Comparison of ENCODE assay signal across 8 cellular contexts in the genomic region with DNA sequence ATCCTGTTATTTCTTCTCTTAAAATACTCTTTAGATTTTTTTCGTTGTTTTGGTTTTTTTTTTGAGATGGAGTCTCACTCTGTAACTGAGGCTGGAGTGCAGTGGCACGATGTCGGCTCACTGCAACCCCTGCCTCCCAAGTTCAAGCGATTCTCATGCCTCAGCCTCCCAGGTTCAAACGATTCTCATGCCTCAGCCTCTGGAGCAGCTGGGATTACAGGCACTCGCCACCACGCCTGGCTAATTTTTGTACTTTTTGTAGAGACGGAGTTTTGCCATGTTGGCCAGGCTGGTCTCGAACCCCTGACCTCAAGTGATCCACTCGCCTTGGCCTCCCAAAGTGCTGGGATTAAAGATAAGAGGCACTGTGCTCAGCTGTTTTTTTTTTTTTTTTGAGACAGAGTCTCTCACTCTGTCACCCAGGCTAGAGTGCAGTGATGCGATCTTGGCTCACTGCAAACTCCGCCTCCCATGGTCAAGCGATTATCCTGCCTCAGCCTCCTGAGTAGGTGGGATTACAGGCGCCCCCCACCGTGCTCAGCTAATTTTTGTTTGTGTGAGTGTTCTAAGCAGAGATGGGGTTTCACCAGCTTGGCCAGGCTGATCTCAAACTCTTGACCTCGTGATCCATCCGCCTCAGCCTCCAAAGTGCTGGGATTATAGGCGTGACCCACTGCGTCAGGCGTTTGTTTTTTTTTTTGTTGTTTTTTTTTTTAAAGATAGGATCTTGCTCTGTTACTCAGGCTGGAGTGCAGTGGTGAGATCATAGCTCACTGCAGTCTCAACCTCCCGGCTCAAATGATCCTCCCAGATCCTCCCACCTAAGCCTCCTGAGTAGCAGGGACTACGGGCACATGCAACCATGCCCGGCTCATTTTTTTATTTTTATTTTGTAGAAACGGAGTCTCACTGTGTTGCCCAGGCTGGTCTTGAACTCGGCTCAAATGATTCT. TPM values are rescaled to one million over a fixed set of nuclear protein-coding genes. Genes with fewer than 3 reads are reported as not detected.
DNase-seq lines count a peak whose midpoint lies in the region; ATAC-seq and TF ChIP-seq lines count a peak whose summit lies in the region.
"Not testable (repeated sequence)": the region's sequence is repeated elsewhere in the genome, so short reads cannot be mapped to it uniquely, and the experiment has no call there.

No MANE protein-coding gene starts in this region.

- WGBS in mesodermal cell (ENCODE audit: insufficient coverage in 2 of 2), 2 experiments: 77 to 79% methylated on average over 19 to 20 of the region's 25 CpGs

- H3K36me3 Mint-ChIP-seq in CD8-positive, alpha-beta T cell: peaks cover 15% of the 10 kb centered on the region
- peaks cover 15% of the 10 kb centered on the region for H3K36me3 Mint-ChIP-seq in activated CD4-positive, alpha-beta T cell treated with anti-CD3 and anti-CD28 coated beads for 36 hours (ENCODE audit: low read depth)
- H3K36me3 Mint-ChIP-seq in activated naive CD8-positive, alpha-beta T cell treated with anti-CD3 and anti-CD28 coated beads for 36 hours: peaks cover 35% of the 10 kb centered on the region
- H3K36me3 Mint-ChIP-seq in stimulated activated memory B cell treated with anti-CD40 and anti-IgM and Interleukin-4, amounts not matched to agents 10 μg/mL and 1 μg/mL and 100 μg/mL, for 72 hours: peaks cover 31% of the 10 kb centered on the region

- H3K27ac ChIP-seq in CD8-positive, alpha-beta T cell (ENCODE audit: low read depth, low read length): not testable (repeated sequence)
- peak overlapping the region; percentile 28 for H3K27ac ChIP-seq in HUES48 (ENCODE audit: low read depth, low read length)
- 0 out of 2 replicates have a peak overlapping the region, but pooled peaks have one; percentile 10 for H3K27ac ChIP-seq in PC-9
- peak overlapping the region; percentile 8 for H3K27ac ChIP-seq in epithelial cell of prostate
- H3K27ac ChIP-seq in mesodermal cell (ENCODE audit: low read depth, low read length, severe bottlenecking): peak overlapping the region; percentile 37

- not testable (repeated sequence) for BruUV-seq in PC-9 (replicated peaks; lab: Mats Ljungman, UMichigan)

- TF ChIP-seq CTCF in CD8-positive, alpha-beta T cell (IDR thresholded peaks at IDR 0.05); PC-9 (conservative IDR thresholded peaks at IDR 0.05): not testable (repeated sequence)

- not testable (repeated sequence) for H3K4me3 ChIP-seq in CD8-positive, alpha-beta T cell (ENCODE audit: low read depth, low read length); HUES48 (ENCODE audit: low read depth, low read length); PC-9; mesodermal cell (ENCODE audit: extremely low read depth, insufficient read depth, low read length, poor library complexity, severe bottlenecking)

- not testable (repeated sequence) for H3K9me3 ChIP-seq in CD8-positive, alpha-beta T cell (ENCODE audit: low read length); HUES48 (ENCODE audit: control insufficient read depth, insufficient read depth, low read length); PC-9 (ENCODE audit: insufficient read depth, low read depth); mesodermal cell (ENCODE audit: control insufficient read depth, low read length)

- not testable (repeated sequence) for H3K4me2 ChIP-seq in PC-9

- CTCF ChIA-PET in CD8-positive, alpha-beta T cell (lab: Charles Lee): interaction anchor here (0.9 to 2.2 kb wide), 5 partner anchors 11 to 44 kb away, joined by 3 to 7 read pairs (median 3); no protein-coding TSS in a partner anchor
- CTCF ChIA-PET in PC-9 (lab: Charles Lee): interaction anchor here (0.6 to 1.3 kb wide), 2 partner anchors 9 to 54 kb away, joined by 3 to 4 read pairs; no protein-coding TSS in a partner anchor
- CTCF ChIA-PET in activated CD4-positive, alpha-beta T cell treated with anti-CD3 and anti-CD28 coated beads for 36 hours (lab: Charles Lee): interaction anchor here (0.6 to 2.1 kb wide), 9 partner anchors 12 to 167 kb away, joined by 3 to 10 read pairs (median 4); no protein-coding TSS in a partner anchor

- H3K27me3 Mint-ChIP-seq in CD8-positive, alpha-beta T cell (ENCODE audit: low read depth); activated CD4-positive, alpha-beta T cell treated with anti-CD3 and anti-CD28 coated beads for 36 hours; activated naive CD8-positive, alpha-beta T cell treated with anti-CD3 and anti-CD28 coated beads for 36 hours; stimulated activated memory B cell treated with anti-CD40 and anti-IgM and Interleukin-4, amounts not matched to agents 10 μg/mL and 1 μg/mL and 100 μg/mL, for 72 hours: not testable (repeated sequence)

- DNase-seq in CD8-positive, alpha-beta T cell; PC-9; activated CD4-positive, alpha-beta T cell treated with anti-CD3 and anti-CD28 coated beads for 36 hours; activated naive CD8-positive, alpha-beta T cell treated with anti-CD3 and anti-CD28 coated beads for 36 hours; epithelial cell of prostate (ENCODE audit: low read depth, low spot score): not testable (repeated sequence)

- H3K27me3 ChIP-seq in CD8-positive, alpha-beta T cell (ENCODE audit: insufficient read depth, low read length); HUES48 (ENCODE audit: control insufficient read depth, insufficient read depth, low read length); PC-9 (ENCODE audit: insufficient read depth, low read depth): not testable (repeated sequence)

- not testable (repeated sequence) for H3K9me3 Mint-ChIP-seq in CD8-positive, alpha-beta T cell; activated CD4-positive, alpha-beta T cell treated with anti-CD3 and anti-CD28 coated beads for 36 hours (ENCODE audit: low read depth); activated naive CD8-positive, alpha-beta T cell treated with anti-CD3 and anti-CD28 coated beads for 36 hours; stimulated activated memory B cell treated with anti-CD40 and anti-IgM and Interleukin-4, amounts not matched to agents 10 μg/mL and 1 μg/mL and 100 μg/mL, for 72 hours

- peaks cover 89% of the 10 kb centered on the region for H3K4me1 Mint-ChIP-seq in CD8-positive, alpha-beta T cell (ENCODE audit: low read depth)
- H3K4me1 Mint-ChIP-seq in activated CD4-positive, alpha-beta T cell treated with anti-CD3 and anti-CD28 coated beads for 36 hours: peaks cover 94% of the 10 kb centered on the region
- H3K4me1 Mint-ChIP-seq in activated naive CD8-positive, alpha-beta T cell treated with anti-CD3 and anti-CD28 coated beads for 36 hours: peaks cover 84% of the 10 kb centered on the region
- H3K4me1 Mint-ChIP-seq in stimulated activated memory B cell treated with anti-CD40 and anti-IgM and Interleukin-4, amounts not matched to agents 10 μg/mL and 1 μg/mL and 100 μg/mL, for 72 hours: peaks cover 92% of the 10 kb centered on the region

- H3F3A ChIP-seq in PC-9 (ENCODE audit: insufficient read depth, low read depth): peaks cover 28% of the 10 kb centered on the region

- not testable (repeated sequence) for H2AFZ ChIP-seq in PC-9

- H3K4me1 ChIP-seq in CD8-positive, alpha-beta T cell (ENCODE audit: insufficient read depth, low read length): peaks cover 91% of the 10 kb centered on the region
- H3K4me1 ChIP-seq in HUES48 (ENCODE audit: control insufficient read depth, insufficient read depth, low read length) (peaks cover 22% of the 10 kb centered on the region), PC-9 (replicated peaks; ENCODE audit: insufficient read depth) (peaks cover 34% of the 10 kb centered on the region)
- not testable (repeated sequence) for H3K4me1 ChIP-seq in mesodermal cell (ENCODE audit: control insufficient read depth, insufficient read depth, low read length, poor library complexity, severe bottlenecking)

- H3K27ac Mint-ChIP-seq in CD8-positive, alpha-beta T cell: peak overlapping the region; percentile 35
- H3K27ac Mint-ChIP-seq in activated CD4-positive, alpha-beta T cell treated with anti-CD3 and anti-CD28 coated beads for 36 hours: peak overlapping the region; percentile 78
- peak overlapping the region; percentile 54 for H3K27ac Mint-ChIP-seq in activated naive CD8-positive, alpha-beta T cell treated with anti-CD3 and anti-CD28 coated beads for 36 hours
- peak overlapping the region; percentile 62 for H3K27ac Mint-ChIP-seq in stimulated activated memory B cell treated with anti-CD40 and anti-IgM and Interleukin-4, amounts not matched to agents 10 μg/mL and 1 μg/mL and 100 μg/mL, for 72 hours

- peaks cover 93% of the 10 kb centered on the region for H3K79me2 ChIP-seq in PC-9 (ENCODE audit: low read depth)

- H4K20me1 ChIP-seq in PC-9 (ENCODE audit: insufficient read depth): peaks cover 36% of the 10 kb centered on the region

- not testable (repeated sequence) for ATAC-seq in CD8-positive, alpha-beta T cell; activated CD4-positive, alpha-beta T cell treated with anti-CD3 and anti-CD28 coated beads for 36 hours; stimulated activated memory B cell treated with anti-CD40 and anti-IgM and Interleukin-4, amounts not matched to agents 10 μg/mL and 1 μg/mL and 100 μg/mL, for 72 hours

- H3K4me3 Mint-ChIP-seq in CD8-positive, alpha-beta T cell; activated CD4-positive, alpha-beta T cell treated with anti-CD3 and anti-CD28 coated beads for 36 hours; activated naive CD8-positive, alpha-beta T cell treated with anti-CD3 and anti-CD28 coated beads for 36 hours; stimulated activated memory B cell treated with anti-CD40 and anti-IgM and Interleukin-4, amounts not matched to agents 10 μg/mL and 1 μg/mL and 100 μg/mL, for 72 hours: not testable (repeated sequence)

- POLR2A ChIA-PET in CD8-positive, alpha-beta T cell (lab: Charles Lee); PC-9 (lab: Charles Lee; ENCODE audit: unreplicated experiment): not testable (repeated sequence)
- POLR2A ChIA-PET in activated CD4-positive, alpha-beta T cell treated with anti-CD3 and anti-CD28 coated beads for 36 hours (lab: Charles Lee): interaction anchor here (0.7 to 1.8 kb wide), 2 partner anchors 22 to 30 kb away, joined by 3 to 4 read pairs; no protein-coding TSS in a partner anchor

- H3K9ac ChIP-seq in HUES48 (ENCODE audit: low read depth, low read length): not testable (repeated sequence)

- H3K36me3 ChIP-seq in CD8-positive, alpha-beta T cell (ENCODE audit: insufficient read depth, low read length); HUES48 (ENCODE audit: control insufficient read depth, insufficient read depth, low read length); PC-9 (ENCODE audit: low read depth); mesodermal cell (ENCODE audit: control insufficient read depth, insufficient read depth, low read length): not testable (repeated sequence)

- not testable (repeated sequence) for H3K9me2 ChIP-seq in PC-9 (ENCODE audit: insufficient read depth)

- intact Hi-C loops in CD8-positive, alpha-beta T cell (cut with DNase I, micrococcal nuclease); PC-9 (cut with micrococcal nuclease; ENCODE audit: unreplicated experiment): not testable (repeated sequence)
- intact Hi-C loops in activated CD4-positive, alpha-beta T cell treated with anti-CD3 and anti-CD28 coated beads for 36 hours (cut with DNase I, micrococcal nuclease): loop anchor here in 1 of 2 experiments (2.0 kb wide), 1 partner anchor 37 kb away; the partner anchor contains the start of gene GRB2

RNA-seq across cellular contexts. Expression of gene GRB2, which starts 37.4 kb away (rescaled TPM):
- total RNA-seq in CD8-positive, alpha-beta T cell: 10 to 100 TPM; 96.2 to 99.4 TPM
- 75.3 and 81.3 TPM in 2 replicates for total RNA-seq in PC-9 (2021)
- 100 to 1,000 TPM; 157 to 168 TPM for total RNA-seq in activated CD4-positive, alpha-beta T cell treated with anti-CD3 and anti-CD28 coated beads for 36 hours
- total RNA-seq in activated naive CD8-positive, alpha-beta T cell treated with anti-CD3 and anti-CD28 coated beads for 36 hours: 100 to 1,000 TPM; 161 to 165 TPM
- polyA plus RNA-seq in mesodermal cell (2013, experiment 1 of 2): 61.3 TPM
- polyA plus RNA-seq in mesodermal cell (2013, experiment 2 of 2): 59.9 TPM
